ENCODE assay signal across 25 cellular contexts in the genomic region with DNA sequence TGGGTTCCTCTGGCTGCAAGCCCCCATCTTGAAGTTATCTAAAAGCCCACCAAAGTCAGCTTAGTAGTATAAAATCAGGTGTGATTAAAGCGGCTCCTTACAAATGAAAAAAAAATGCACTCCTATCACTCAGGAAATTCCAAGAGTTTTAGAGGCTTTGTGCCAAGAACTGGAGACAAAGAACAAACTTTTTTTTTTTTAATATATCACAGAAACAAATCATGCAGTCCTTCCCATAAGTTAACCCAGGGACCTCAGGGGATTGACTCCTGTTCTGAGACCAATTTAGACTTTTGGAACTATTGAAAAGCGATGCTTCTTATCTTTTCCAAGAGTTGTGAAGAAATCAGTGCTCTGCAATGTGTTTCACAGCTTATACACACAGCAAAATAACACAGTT. TPM values are rescaled to one million over a fixed set of nuclear protein-coding genes. Genes with fewer than 3 reads are reported as not detected.
DNase-seq lines count a peak whose midpoint lies in the region; ATAC-seq and TF ChIP-seq lines count a peak whose summit lies in the region.
"Had no signal": no experiment of that assay in that cellular context is flagged by ENCODE, and none has a peak within 500 bp of the region (broad histone marks: within the 10 kb centered on the region; RNA-seq: fewer than 3 reads in every experiment).

No MANE protein-coding gene starts in this region.

- H3K27ac ChIP-seq in breast epithelium, result no peak overlapping the region
- H3K27ac ChIP-seq: brain microvascular endothelial cell had no signal

- POLR2A ChIA-PET in MCF 10A (lab: Yijun Ruan, JAX), result no interaction called here
- POLR2A ChIA-PET in activated CD4-positive, alpha-beta memory T cell treated with anti-CD3 and anti-CD28 coated beads, Interleukin-2, amount 10 ng/mL, durations not matched to agents 7 days and 5 days (lab: Charles Lee), result no interaction called here

- DNase-seq in MCF 10A (ENCODE audit: unreplicated experiment) (peak; percentile 18), breast epithelium (ENCODE audit: low spot score in 2 of 2) (no peak), SW 1271 (lab: John Stamatoyannopoulos, UW) (peak; percentile 1 to 37), fibroblast of pulmonary artery (ENCODE audit: low read depth) (peak; percentile 84), renal cortical epithelial cell (ENCODE audit: low read depth) (peak; percentile 52), GM10266 (ENCODE audit: extremely low spot score) (no peak)
- no peak for DNase-seq in activated CD4-positive, alpha-beta memory T cell treated with anti-CD3 and anti-CD28 coated beads, Interleukin-2, amount 10 ng/mL, durations not matched to agents 7 days and 5 days
- DNase-seq: 8988T; activated CD4-positive, alpha-beta T cell treated with anti-CD3 and anti-CD28 coated beads for 1 hour; BE2C; brain microvascular endothelial cell; Caco-2; foreskin melanocyte; left cardiac atrium; NCI-H1417; NCI-H2107; NCI-H510A; retina; stimulated activated CD8-positive, alpha-beta memory T cell treated with anti-CD3 and anti-CD28 coated beads, Interleukin-4, amount 100 ng/mL, for 48 hours had no signal

- intact Hi-C loops in MCF 10A (cut with micrococcal nuclease) (no loop called here), breast epithelium (cut with DNase I; ENCODE audit: low total_unique reads) (no loop called here)

- H3K27ac Mint-ChIP-seq in MCF 10A (ENCODE audit: low read depth, unreplicated experiment), result no peak overlapping the region
- H3K27ac Mint-ChIP-seq in activated CD4-positive, alpha-beta memory T cell treated with anti-CD3 and anti-CD28 coated beads, Interleukin-2, amount 10 ng/mL, durations not matched to agents 7 days and 5 days, result no peak overlapping the region
- H3K27ac Mint-ChIP-seq: activated naive CD4-positive, alpha-beta T cell treated with anti-CD3 and anti-CD28 coated beads, Interleukin-2, amount 50 U/mL, for 72 hours; activated T-helper 1 cell treated with anti-CD3 and anti-CD28 coated beads, Interleukin-12 subunit alpha, Interleukin-12 subunit beta, Interleukin-2, Interleukin-4 antibody, amounts not matched to agents 30 ng/mL and 10 ng/mL and 1 ng/mL, durations not matched to agents 14 hours and 24 hours and 36 hours; dendritic cell treated with granulocyte-macrophage colony-stimulating factor and Interleukin-4, amounts not matched to agents 40 ng/mL and 50 ng/mL, for 4 days had no signal

- ATAC-seq in HG03039 (IDR thresholded peaks at IDR 0.05; ENCODE audit: unreplicated experiment), result no peak
- ATAC-seq: activated naive CD4-positive, alpha-beta T cell treated with anti-CD3 and anti-CD28 coated beads, Interleukin-2, amount 50 U/mL, for 72 hours; HCT116 had no signal

- peaks cover 14% of the 10 kb centered on the region for H3K4me1 Mint-ChIP-seq in MCF 10A (ENCODE audit: insufficient read depth, unreplicated experiment)
- no peaks in the 10 kb centered on the region for H3K4me1 Mint-ChIP-seq in activated CD4-positive, alpha-beta memory T cell treated with anti-CD3 and anti-CD28 coated beads, Interleukin-2, amount 10 ng/mL, durations not matched to agents 7 days and 5 days
- H3K4me1 Mint-ChIP-seq: neural crest cell had no signal

- no peaks in the 10 kb centered on the region for H3K4me1 ChIP-seq in breast epithelium
- H3K4me1 ChIP-seq: BE2C, Caco-2 had no signal

- no peak for TF ChIP-seq CTCF in MCF 10A (IDR thresholded peaks at IDR 0.05; ENCODE audit: unreplicated experiment)
- TF ChIP-seq CTCF in breast epithelium (IDR thresholded peaks at IDR 0.05), result no peak
- no peak for TF ChIP-seq CTCF in fibroblast of pulmonary artery (IDR thresholded peaks at IDR 0.05; ENCODE audit: low read length, missing control alignments)
- no peak for TF ChIP-seq CTCF in GM10266 (IDR thresholded peaks at IDR 0.05; ENCODE audit: control insufficient read depth, insufficient read depth, low read depth, missing control alignments)

- no peaks in the 10 kb centered on the region for H3K36me3 ChIP-seq in breast epithelium
- H3K36me3 ChIP-seq: BE2C had no signal

- no peaks in the 10 kb centered on the region for H3K27me3 ChIP-seq in breast epithelium
- H3K27me3 ChIP-seq: BE2C, brain microvascular endothelial cell had no signal

- no peak for TF ChIP-seq POLR2A in breast epithelium (IDR thresholded peaks at IDR 0.05)

- no peaks in the 10 kb centered on the region for H3K27me3 Mint-ChIP-seq in MCF 10A (ENCODE audit: insufficient read depth, unreplicated experiment)
- H3K27me3 Mint-ChIP-seq in activated CD4-positive, alpha-beta memory T cell treated with anti-CD3 and anti-CD28 coated beads, Interleukin-2, amount 10 ng/mL, durations not matched to agents 7 days and 5 days, result no peaks in the 10 kb centered on the region
- H3K27me3 Mint-ChIP-seq: dendritic cell treated with granulocyte-macrophage colony-stimulating factor and Interleukin-4, amounts not matched to agents 40 ng/mL and 50 ng/mL, for 4 days had no signal

- no peaks in the 10 kb centered on the region for H3K36me3 Mint-ChIP-seq in MCF 10A (ENCODE audit: insufficient read depth, unreplicated experiment)
- H3K36me3 Mint-ChIP-seq in activated CD4-positive, alpha-beta memory T cell treated with anti-CD3 and anti-CD28 coated beads, Interleukin-2, amount 10 ng/mL, durations not matched to agents 7 days and 5 days (ENCODE audit: low read depth), result no peaks in the 10 kb centered on the region
- H3K36me3 Mint-ChIP-seq: activated naive CD4-positive, alpha-beta T cell treated with anti-CD3 and anti-CD28 coated beads, Interleukin-2, amount 50 U/mL, for 72 hours had no signal

- no TSS peak for BruUV-seq in MCF 10A (replicated peaks; lab: Mats Ljungman, UMichigan)

- H3K4me3 Mint-ChIP-seq in MCF 10A (ENCODE audit: unreplicated experiment), result no peak overlapping the region
- no peak overlapping the region for H3K4me3 Mint-ChIP-seq in activated CD4-positive, alpha-beta memory T cell treated with anti-CD3 and anti-CD28 coated beads, Interleukin-2, amount 10 ng/mL, durations not matched to agents 7 days and 5 days
- H3K4me3 Mint-ChIP-seq: activated T-helper 1 cell treated with anti-CD3 and anti-CD28 coated beads, Interleukin-12 subunit alpha, Interleukin-12 subunit beta, Interleukin-2, Interleukin-4 antibody, amounts not matched to agents 30 ng/mL and 10 ng/mL and 1 ng/mL, durations not matched to agents 14 hours and 24 hours and 36 hours; dendritic cell treated with granulocyte-macrophage colony-stimulating factor and Interleukin-4, amounts not matched to agents 40 ng/mL and 50 ng/mL, for 4 days; neural crest cell had no signal

- no peaks in the 10 kb centered on the region for H3K9me3 Mint-ChIP-seq in MCF 10A (ENCODE audit: unreplicated experiment)
- no peaks in the 10 kb centered on the region for H3K9me3 Mint-ChIP-seq in activated CD4-positive, alpha-beta memory T cell treated with anti-CD3 and anti-CD28 coated beads, Interleukin-2, amount 10 ng/mL, durations not matched to agents 7 days and 5 days
- H3K9me3 Mint-ChIP-seq: activated T-helper 1 cell treated with anti-CD3 and anti-CD28 coated beads, Interleukin-12 subunit alpha, Interleukin-12 subunit beta, Interleukin-2, Interleukin-4 antibody, amounts not matched to agents 30 ng/mL and 10 ng/mL and 1 ng/mL, durations not matched to agents 14 hours and 24 hours and 36 hours; dendritic cell treated with granulocyte-macrophage colony-stimulating factor and Interleukin-4, amounts not matched to agents 40 ng/mL and 50 ng/mL, for 4 days had no signal

- H3K9me3 ChIP-seq in breast epithelium, result no peaks in the 10 kb centered on the region
- H3K9me3 ChIP-seq: BE2C, Caco-2 had no signal

- no peak overlapping the region for H3K4me3 ChIP-seq in breast epithelium
- no peak overlapping the region for H3K4me3 ChIP-seq in fibroblast of pulmonary artery (replicated peaks; ENCODE audit: low read depth, low read length)

- CTCF ChIA-PET in MCF 10A (lab: Yijun Ruan, JAX), result no interaction called here
- CTCF ChIA-PET in activated CD4-positive, alpha-beta memory T cell treated with anti-CD3 and anti-CD28 coated beads, Interleukin-2, amount 10 ng/mL, durations not matched to agents 7 days and 5 days (lab: Charles Lee), result no interaction called here

RNA-seq across cellular contexts. Expression of a gene that starts 53.6 kb away (rescaled TPM):
- total RNA-seq in MCF 10A (2022), result 0.12 TPM in 1 of 2 replicates, not detected in the other
- 1 to 10 TPM in 1 of 3 donors, under 1 TPM in 2; under 0.01 to 1.0 (median 0.48) TPM for total RNA-seq in breast epithelium
- 0.15 and 0.17 TPM in 2 replicates for total RNA-seq in renal cortical epithelial cell
- not detected for total RNA-seq in activated CD4-positive, alpha-beta memory T cell treated with anti-CD3 and anti-CD28 coated beads, Interleukin-2, amount 10 ng/mL, durations not matched to agents 7 days and 5 days
- total RNA-seq: activated naive CD4-positive, alpha-beta T cell treated with anti-CD3 and anti-CD28 coated beads, Interleukin-2, amount 50 U/mL, for 72 hours; activated T-helper 1 cell treated with anti-CD3 and anti-CD28 coated beads, Interleukin-12 subunit alpha, Interleukin-12 subunit beta, Interleukin-2, Interleukin-4 antibody, amounts not matched to agents 30 ng/mL and 10 ng/mL and 1 ng/mL, durations not matched to agents 14 hours and 24 hours and 36 hours had no signal

Comparison
In these comparisons a context has a peak if more than half of its experiments do, and no peak if none do; other contexts are left out.
1. DNase-seq: peak in MCF 10A (single experiment), SW 1271 (2 of 2), fibroblast of pulmonary artery (single experiment) and renal cortical epithelial cell (single experiment); none in breast epithelium (0 of 2), GM10266 (single experiment) and activated CD4-positive, alpha-beta memory T cell treated with anti-CD3 and anti-CD28 coated beads, Interleukin-2, amount 10 ng/mL, durations not matched to agents 7 days and 5 days (single experiment).